In genomic region chr6:105626290-105627158, GRCh38 we compare ENCODE assay signal across 11 cellular contexts.
"Had no signal": no experiment of that assay in that cellular context is flagged by ENCODE, and none has a peak within 500 bp of the region (broad histone marks: within the 10 kb centered on the region; RNA-seq: fewer than 3 reads in every experiment).

No MANE protein-coding gene starts in this region.

- H3K27ac ChIP-seq: esophagus squamous epithelium, foreskin keratinocyte, left lung, sigmoid colon, thoracic aorta had no signal

- H3K4me1 ChIP-seq: foreskin keratinocyte, left lung, sigmoid colon had no signal

- H3K4me1 Mint-ChIP-seq: memory B cell, neural crest cell had no signal

- H3K36me3 ChIP-seq: esophagus squamous epithelium, left lung, sigmoid colon, thoracic aorta had no signal

- H3K4me3 Mint-ChIP-seq: memory B cell; neural crest cell; stimulated activated naive CD8-positive, alpha-beta T cell treated with anti-CD3 and anti-CD28 coated beads, Interleukin-15, Interleukin-2, amounts not matched to agents 100 ng/mL and 50 ng/mL, for 24 hours had no signal

- H3K4me3 ChIP-seq: esophagus squamous epithelium, left lung, sigmoid colon, thoracic aorta had no signal

- ATAC-seq: foreskin keratinocyte, left lung had no signal

- H3K27ac Mint-ChIP-seq: memory B cell; stimulated activated naive CD8-positive, alpha-beta T cell treated with anti-CD3 and anti-CD28 coated beads, Interleukin-15, Interleukin-2, amounts not matched to agents 100 ng/mL and 50 ng/mL, for 24 hours had no signal

- DNase-seq: activated CD4-positive, alpha-beta T cell treated with anti-CD3 and anti-CD28 coated beads, Interleukin-2, amount 50 U/mL, for 4 hours; esophagus squamous epithelium; foreskin keratinocyte; left lung; sigmoid colon; SK-N-SH had no signal

- H3K9me3 ChIP-seq: esophagus squamous epithelium, left lung, sigmoid colon, SK-N-SH, thoracic aorta had no signal

- H3K27me3 ChIP-seq: esophagus squamous epithelium, foreskin keratinocyte, left lung, sigmoid colon had no signal

- FAIRE-seq: islet of Langerhans had no signal
